ENCODE assay signal across 1 cellular context in genomic region chr10:27679996-27680395, GRCh38.
TF ChIP-seq lines count a peak whose summit lies in the region.

No MANE protein-coding gene starts in this region.

TF ChIP-seq in GM23338, 12 proteins besides CTCF, POLR2A, EP300 and RAD21 (continued from another document):
- TF ChIP-seq EZH2phosphoT487 (IDR thresholded peaks at IDR 0.05; ENCODE audit: unreplicated experiment) = no peak
- no peak for TF ChIP-seq ETS1 (IDR thresholded peaks at IDR 0.05)
- no peak for TF ChIP-seq ZNF462 (CRISPR knock-in tag; IDR thresholded peaks at IDR 0.05)
- no peak for TF ChIP-seq POLR2AphosphoS5 (IDR thresholded peaks at IDR 0.05; ENCODE audit: low read depth)
- TF ChIP-seq JUNB (IDR thresholded peaks at IDR 0.05; ENCODE audit: unreplicated experiment) = no peak
- TF ChIP-seq ZNF114 (CRISPR knock-in tag; IDR thresholded peaks at IDR 0.05) = no peak
- no peak for TF ChIP-seq STAT1 (IDR thresholded peaks at IDR 0.05; ENCODE audit: unreplicated experiment)
- TF ChIP-seq ZNF331 (CRISPR knock-in tag; IDR thresholded peaks at IDR 0.05; ENCODE audit: low read depth) = no peak
- no peak for TF ChIP-seq NANOG (IDR thresholded peaks at IDR 0.05; ENCODE audit: borderline replicate concordance)
- TF ChIP-seq EZH2 (IDR thresholded peaks at IDR 0.05; ENCODE audit: low read depth, unreplicated experiment) = no peak
